In the genomic region with DNA sequence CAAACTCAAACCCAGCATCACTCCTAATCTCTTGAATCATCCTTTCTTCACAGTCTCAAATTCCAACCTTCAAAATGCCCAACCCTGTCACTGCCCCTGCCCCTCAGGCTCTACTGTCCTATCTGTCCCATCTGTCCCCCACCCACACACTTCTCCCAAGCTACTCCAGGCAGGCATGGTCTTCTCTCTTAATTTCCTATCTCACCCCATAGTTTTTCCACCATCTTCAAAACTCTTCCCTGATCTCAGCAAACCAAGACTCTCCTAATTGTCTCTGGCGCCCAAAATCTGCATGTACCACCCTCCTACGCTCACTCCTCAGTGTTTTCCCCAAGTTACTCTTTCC, we compare ENCODE assay signal across 1 cellular context.
TF ChIP-seq lines count a peak whose summit lies in the region.

No MANE protein-coding gene starts in this region.

TF ChIP-seq in GM12878, 131 proteins besides CTCF, POLR2A, EP300 and RAD21 (continued from another document):
- no peak for TF ChIP-seq ZBTB33 (IDR thresholded peaks at IDR 0.05)
- no peak for TF ChIP-seq ZNF384 (IDR thresholded peaks at IDR 0.05; ENCODE audit: borderline replicate concordance, low read depth, low read length)
- no peak for TF ChIP-seq WRNIP1 (IDR thresholded peaks at IDR 0.05; ENCODE audit: borderline replicate concordance, low read depth, low read length)
- no peak for TF ChIP-seq ZZZ3 (IDR thresholded peaks at IDR 0.05; ENCODE audit: control insufficient read depth, insufficient read length, low read depth)
- no peak for TF ChIP-seq KLF5 (IDR thresholded peaks at IDR 0.05; ENCODE audit: partially characterized antibody)
- no peak for TF ChIP-seq ZNF687 (IDR thresholded peaks at IDR 0.05)
